In genomic region chr20:23200914-23201313, GRCh38 we compare ENCODE assay signal across 8 cellular contexts.
A peak's percentile ranks its signal among the peaks of the same experiment; 100 is the strongest.
DNase-seq lines count a peak whose midpoint lies in the region; ATAC-seq and TF ChIP-seq lines count a peak whose summit lies in the region.

No MANE protein-coding gene starts in this region.

- H4K20me1 ChIP-seq in smooth muscle cell (ENCODE audit: low read depth) (no peaks in the 10 kb centered on the region), OCI-LY7 (ENCODE audit: insufficient read depth, low read length) (no peaks in the 10 kb centered on the region)

- intact Hi-C loops in esophagus squamous epithelium (cut with DNase I) (loop anchor here (10.0 kb wide), 2 partner anchors 156 to 506 kb away; partner anchors contain the start of gene THBD), OCI-LY7 (cut with micrococcal nuclease; ENCODE audit: unreplicated experiment) (no loop called here)
- intact Hi-C loops in CD4-positive, alpha-beta T cell (cut with DNase I, micrococcal nuclease): no loop called here

- H3K9me3 ChIP-seq in esophagus squamous epithelium (no peaks in the 10 kb centered on the region), smooth muscle cell (replicated peaks; ENCODE audit: low read depth) (no peaks in the 10 kb centered on the region), OCI-LY7 (ENCODE audit: low read length) (no peaks in the 10 kb centered on the region)
- H3K9me3 ChIP-seq in CD4-positive, alpha-beta T cell (ENCODE audit: control insufficient read depth, low read length): no peaks in the 10 kb centered on the region

- CTCF ChIA-PET in CD4-positive, alpha-beta T cell (lab: Charles Lee): no interaction called here
- CTCF ChIA-PET in OCI-LY7 (lab: Charles Lee; ENCODE audit: unreplicated experiment): no interaction called here

- 34 to 41% methylated on average over 5 of the region's 6 CpGs for WGBS in esophagus squamous epithelium, 2 donors
- WGBS in smooth muscle cell (ENCODE audit: low lambda C conversion rate): 43% methylated on average over 6 of the region's 6 CpGs

- H3K36me3 ChIP-seq in esophagus squamous epithelium (no peaks in the 10 kb centered on the region), smooth muscle cell (ENCODE audit: low read depth) (no peaks in the 10 kb centered on the region), OCI-LY7 (ENCODE audit: insufficient read depth, low read length) (no peaks in the 10 kb centered on the region)

- H3K27me3 Mint-ChIP-seq in CD4-positive, alpha-beta T cell: peaks cover 10% of the 10 kb centered on the region

- no peak overlapping the region for H3K27ac ChIP-seq in esophagus squamous epithelium
- H3K27ac ChIP-seq in smooth muscle cell (ENCODE audit: low read depth): no peak overlapping the region
- H3K27ac ChIP-seq in CD4-positive, alpha-beta T cell (ENCODE audit: low read depth, low read length): no peak overlapping the region
- H3K27ac ChIP-seq in OCI-LY7 (ENCODE audit: low read depth, low read length, poor library complexity, severe bottlenecking): no peak overlapping the region

- H3K27me3 ChIP-seq in esophagus squamous epithelium: no peaks in the 10 kb centered on the region
- H3K27me3 ChIP-seq in smooth muscle cell (ENCODE audit: low read depth): peaks cover 14% of the 10 kb centered on the region
- H3K27me3 ChIP-seq in CD4-positive, alpha-beta T cell (ENCODE audit: control insufficient read depth, insufficient read depth, low read length): no peaks in the 10 kb centered on the region

- no peaks in the 10 kb centered on the region for H3K9me3 Mint-ChIP-seq in CD4-positive, alpha-beta T cell

- H3F3A ChIP-seq in smooth muscle cell (ENCODE audit: low read depth): no peaks in the 10 kb centered on the region

- H3K79me2 ChIP-seq in smooth muscle cell (ENCODE audit: low read depth): no peaks in the 10 kb centered on the region
- no peaks in the 10 kb centered on the region for H3K79me2 ChIP-seq in OCI-LY7 (ENCODE audit: insufficient read depth, low read depth, low read length)

- H3K4me1 ChIP-seq in esophagus squamous epithelium: peaks cover 13 to 42% (median 16%) of the 10 kb centered on the region in 3 donors
- H3K4me1 ChIP-seq in smooth muscle cell (ENCODE audit: low read depth): peaks cover 3% of the 10 kb centered on the region
- no peaks in the 10 kb centered on the region for H3K4me1 ChIP-seq in OCI-LY7 (ENCODE audit: insufficient read depth, low read length, poor library complexity, severe bottlenecking)

- no peak for ATAC-seq in stimulated activated naive CD8-positive, alpha-beta T cell treated with anti-CD3 and anti-CD28 coated beads, Interleukin-15, Interleukin-2, amounts not matched to agents 100 U/mL and 50 U/mL, for 24 hours
- no peak for ATAC-seq in CD4-positive, alpha-beta T cell (ENCODE audit: poor library complexity)

- no peak overlapping the region for H3K4me3 Mint-ChIP-seq in CD4-positive, alpha-beta T cell

- H3K36me3 Mint-ChIP-seq in CD4-positive, alpha-beta T cell (ENCODE audit: low read depth): no peaks in the 10 kb centered on the region

- no peak overlapping the region for H3K4me2 ChIP-seq in smooth muscle cell
- no peak overlapping the region for H3K4me2 ChIP-seq in OCI-LY7 (ENCODE audit: low read length)

- H3K27ac Mint-ChIP-seq in CD4-positive, alpha-beta T cell: no peak overlapping the region

- no peak for TF ChIP-seq POLR2A in esophagus squamous epithelium (IDR thresholded peaks at IDR 0.05)

- H3K9me2 ChIP-seq in OCI-LY7 (ENCODE audit: insufficient read depth, low read length): no peaks in the 10 kb centered on the region

- H2AFZ ChIP-seq in smooth muscle cell (ENCODE audit: low read depth): no peak overlapping the region
- no peak overlapping the region for H2AFZ ChIP-seq in OCI-LY7 (ENCODE audit: low read length)

- no peaks in the 10 kb centered on the region for H3K4me1 Mint-ChIP-seq in CD4-positive, alpha-beta T cell (ENCODE audit: low read depth)

- H3K9ac ChIP-seq in smooth muscle cell (ENCODE audit: low read depth): no peak overlapping the region

- TF ChIP-seq CTCF in esophagus squamous epithelium (IDR thresholded peaks at IDR 0.05) (peak in 5 of 6 experiments; percentile 53 to 90 (median 74)), smooth muscle cell (IDR thresholded peaks at IDR 0.05; ENCODE audit: borderline replicate concordance, insufficient read depth, poor library complexity, severe bottlenecking) (peak; percentile 33), OCI-LY7 (conservative IDR thresholded peaks at IDR 0.05; ENCODE audit: low read length) (no peak)
- TF ChIP-seq CTCF in CD4-positive, alpha-beta T cell (IDR thresholded peaks at IDR 0.05): no peak

- H3K4me3 ChIP-seq in esophagus squamous epithelium: no peak overlapping the region
- H3K4me3 ChIP-seq in smooth muscle cell: no peak overlapping the region
- H3K4me3 ChIP-seq in OCI-LY7 (ENCODE audit: low read depth, low read length, poor library complexity, severe bottlenecking): no peak overlapping the region

- POLR2A ChIA-PET in CD4-positive, alpha-beta T cell (lab: Charles Lee): no interaction called here
- POLR2A ChIA-PET in OCI-LY7 (lab: Charles Lee): no interaction called here

- peak; percentile 47 for DNase-seq in NCI-H345 (lab: John Stamatoyannopoulos, UW)
- no peak for DNase-seq in NCI-H345 treated with DMSO at 0.1 percent for 48 hours (lab: John Stamatoyannopoulos, UW; ENCODE audit: unreplicated experiment)
- DNase-seq in NCI-H748 (lab: John Stamatoyannopoulos, UW; ENCODE audit: unreplicated experiment): peak; percentile 84
- DNase-seq in esophagus squamous epithelium (lab: John Stamatoyannopoulos, UW): no peak
- no peak for DNase-seq in smooth muscle cell (lab: John Stamatoyannopoulos, UW; ENCODE audit: unreplicated experiment)
- DNase-seq in stimulated activated naive CD8-positive, alpha-beta T cell treated with anti-CD3 and anti-CD28 coated beads, Interleukin-15, Interleukin-2, amounts not matched to agents 100 U/mL and 50 U/mL, for 24 hours: no peak
- no peak for DNase-seq in CD4-positive, alpha-beta T cell
- no peak for DNase-seq in OCI-LY7 (ENCODE audit: low spot score)

- BruUV-seq in OCI-LY7 (replicated peaks; lab: Mats Ljungman, UMichigan): no TSS peak

Comparison
In these comparisons a context has a peak if more than half of its experiments do, and no peak if none do; other contexts are left out.
1. DNase-seq: peak in NCI-H345 (single experiment) and NCI-H748 (single experiment); none in NCI-H345 treated with DMSO at 0.1 percent for 48 hours (single experiment), esophagus squamous epithelium (single experiment), smooth muscle cell (single experiment), stimulated activated naive CD8-positive, alpha-beta T cell treated with anti-CD3 and anti-CD28 coated beads, Interleukin-15, Interleukin-2, amounts not matched to agents 100 U/mL and 50 U/mL, for 24 hours (single experiment), CD4-positive, alpha-beta T cell (0 of 10) and OCI-LY7 (single experiment).
2. CTCF ChIP-seq: peak in esophagus squamous epithelium (5 of 6) and smooth muscle cell (single experiment); none in CD4-positive, alpha-beta T cell (single experiment) and OCI-LY7 (single experiment).